36 cellular contexts compared by ENCODE assay signal in genomic region chr9:86859056-86859455, GRCh38.
"Had no signal": no experiment of that assay in that cellular context is flagged by ENCODE, and none has a peak within 500 bp of the region (broad histone marks: within the 10 kb centered on the region; RNA-seq: fewer than 3 reads in every experiment).

No MANE protein-coding gene starts in this region.

- H3K4me3 Mint-ChIP-seq: activated B cell treated with CpG ODN at 0.5 μM for 24 hours; activated CD4-positive, alpha-beta memory T cell treated with anti-CD3 and anti-CD28 coated beads for 36 hours; activated CD8-positive, alpha-beta memory T cell treated with anti-CD3 and anti-CD28 coated beads, Interleukin-2, amount 10 ng/mL, durations not matched to agents 7 days and 5 days; activated CD8-positive, alpha-beta T cell treated with anti-CD3 and anti-CD28 coated beads, Interleukin-2, amount 10 ng/mL, durations not matched to agents 7 days and 5 days; activated naive CD4-positive, alpha-beta T cell treated with anti-CD3 and anti-CD28 coated beads for 36 hours; activated naive CD4-positive, alpha-beta T cell treated with anti-CD3 and anti-CD28 coated beads, Interleukin-2, amount 50 U/mL, for 24 hours; activated naive CD8-positive, alpha-beta T cell treated with anti-CD3 and anti-CD28 coated beads for 36 hours; activated naive CD8-positive, alpha-beta T cell treated with anti-CD3 and anti-CD28 coated beads, Interleukin-2, amount 50 U/mL, for 24 hours; activated T-helper 1 cell treated with anti-CD3 and anti-CD28 coated beads, Interleukin-12 subunit alpha, Interleukin-12 subunit beta, Interleukin-2, Interleukin-4 antibody, amounts not matched to agents 30 ng/mL and 10 ng/mL and 1 ng/mL, durations not matched to agents 14 hours and 24 hours and 36 hours; T-helper 17 cell; T-helper 2 cell treated with Interferon-gamma antibody and Interleukin-4, amounts not matched to agents 5 μg/mL and 100 μg/mL, for 36 hours had no signal

- H3K27ac Mint-ChIP-seq: activated B cell treated with CpG ODN at 0.5 μM for 24 hours; activated CD4-positive, alpha-beta memory T cell treated with anti-CD3 and anti-CD28 coated beads for 36 hours; activated CD8-positive, alpha-beta memory T cell treated with anti-CD3 and anti-CD28 coated beads, Interleukin-2, amount 10 ng/mL, durations not matched to agents 7 days and 5 days; activated CD8-positive, alpha-beta T cell treated with anti-CD3 and anti-CD28 coated beads, Interleukin-2, amount 10 ng/mL, durations not matched to agents 7 days and 5 days; activated naive CD4-positive, alpha-beta T cell treated with anti-CD3 and anti-CD28 coated beads for 36 hours; activated naive CD4-positive, alpha-beta T cell treated with anti-CD3 and anti-CD28 coated beads, Interleukin-2, amount 50 U/mL, for 24 hours; activated naive CD8-positive, alpha-beta T cell treated with anti-CD3 and anti-CD28 coated beads for 36 hours; activated naive CD8-positive, alpha-beta T cell treated with anti-CD3 and anti-CD28 coated beads, Interleukin-2, amount 50 U/mL, for 24 hours; activated T-helper 1 cell treated with anti-CD3 and anti-CD28 coated beads, Interleukin-12 subunit alpha, Interleukin-12 subunit beta, Interleukin-2, Interleukin-4 antibody, amounts not matched to agents 30 ng/mL and 10 ng/mL and 1 ng/mL, durations not matched to agents 14 hours and 24 hours and 36 hours; activated T-helper 2 cell treated with anti-CD3 and anti-CD28 coated beads, Interferon-gamma antibody, Interleukin-2, Interleukin-4, amounts not matched to agents 10 μg/mL and 5 μg/mL and 100 μg/mL, durations not matched to agents 14 hours and 24 hours and 36 hours; T-helper 17 cell; T-helper 2 cell treated with Interferon-gamma antibody and Interleukin-4, amounts not matched to agents 5 μg/mL and 100 μg/mL, for 36 hours had no signal

- H3K4me3 ChIP-seq: adrenal gland, esophagus muscularis mucosa, gastroesophageal sphincter, heart right ventricle had no signal

- H3K27me3 Mint-ChIP-seq: activated B cell treated with CpG ODN at 0.5 μM for 24 hours had no signal

- H3K36me3 ChIP-seq: adrenal gland, brain microvascular endothelial cell, esophagus muscularis mucosa, gastroesophageal sphincter, heart right ventricle, WERI-Rb-1 had no signal

- H3K9me3 Mint-ChIP-seq: activated CD4-positive, alpha-beta memory T cell treated with anti-CD3 and anti-CD28 coated beads for 36 hours; activated naive CD4-positive, alpha-beta T cell treated with anti-CD3 and anti-CD28 coated beads for 36 hours; activated naive CD4-positive, alpha-beta T cell treated with anti-CD3 and anti-CD28 coated beads, Interleukin-2, amount 50 U/mL, for 24 hours; activated naive CD8-positive, alpha-beta T cell treated with anti-CD3 and anti-CD28 coated beads for 36 hours; activated naive CD8-positive, alpha-beta T cell treated with anti-CD3 and anti-CD28 coated beads, Interleukin-2, amount 50 U/mL, for 24 hours; activated T-helper 1 cell treated with anti-CD3 and anti-CD28 coated beads, Interleukin-12 subunit alpha, Interleukin-12 subunit beta, Interleukin-2, Interleukin-4 antibody, amounts not matched to agents 30 ng/mL and 10 ng/mL and 1 ng/mL, durations not matched to agents 14 hours and 24 hours and 36 hours; activated T-helper 2 cell treated with anti-CD3 and anti-CD28 coated beads, Interferon-gamma antibody, Interleukin-2, Interleukin-4, amounts not matched to agents 10 μg/mL and 5 μg/mL and 100 μg/mL, durations not matched to agents 14 hours and 24 hours and 36 hours; T-helper 2 cell treated with Interferon-gamma antibody and Interleukin-4, amounts not matched to agents 5 μg/mL and 100 μg/mL, for 36 hours had no signal

- H3K4me1 ChIP-seq: adrenal gland, heart right ventricle had no signal

- FAIRE-seq: astrocyte, colon, endometrium, endothelial cell of umbilical vein had no signal

- H3K27me3 ChIP-seq: adrenal gland, brain microvascular endothelial cell, esophagus muscularis mucosa, gastroesophageal sphincter had no signal

- H3K36me3 Mint-ChIP-seq: activated CD4-positive, alpha-beta memory T cell treated with anti-CD3 and anti-CD28 coated beads for 36 hours; activated CD8-positive, alpha-beta memory T cell treated with anti-CD3 and anti-CD28 coated beads, Interleukin-2, amount 10 ng/mL, durations not matched to agents 7 days and 5 days; activated naive CD4-positive, alpha-beta T cell treated with anti-CD3 and anti-CD28 coated beads, Interleukin-2, amount 50 U/mL, for 24 hours; activated naive CD8-positive, alpha-beta T cell treated with anti-CD3 and anti-CD28 coated beads for 36 hours had no signal

- H3K9me3 ChIP-seq: adrenal gland, esophagus muscularis mucosa, gastroesophageal sphincter, heart right ventricle had no signal

- H3K4me1 Mint-ChIP-seq: activated B cell treated with CpG ODN at 0.5 μM for 24 hours; activated CD8-positive, alpha-beta memory T cell treated with anti-CD3 and anti-CD28 coated beads, Interleukin-2, amount 10 ng/mL, durations not matched to agents 7 days and 5 days; activated naive CD4-positive, alpha-beta T cell treated with anti-CD3 and anti-CD28 coated beads, Interleukin-2, amount 50 U/mL, for 24 hours; activated naive CD8-positive, alpha-beta T cell treated with anti-CD3 and anti-CD28 coated beads for 36 hours; activated naive CD8-positive, alpha-beta T cell treated with anti-CD3 and anti-CD28 coated beads, Interleukin-2, amount 50 U/mL, for 24 hours; T-helper 17 cell had no signal

- DNase-seq: activated B cell treated with CpG ODN at 0.5 μM for 24 hours; activated CD4-positive, alpha-beta memory T cell treated with anti-CD3 and anti-CD28 coated beads for 36 hours; activated CD4-positive, alpha-beta T cell treated with anti-CD3 and anti-CD28 coated beads for 48 hours; activated CD4-positive, alpha-beta T cell treated with anti-CD3 and anti-CD28 coated beads, Interleukin-2, amount 50 U/mL, for 1 hour; activated CD8-positive, alpha-beta memory T cell treated with anti-CD3 and anti-CD28 coated beads, Interleukin-2, amount 10 ng/mL, durations not matched to agents 7 days and 5 days; activated CD8-positive, alpha-beta memory T cell treated with anti-CD3 and anti-CD28 coated beads, Interleukin-2, amount 50 U/mL, for 4 hours; activated CD8-positive, alpha-beta T cell treated with anti-CD3 and anti-CD28 coated beads, Interleukin-2, amount 10 ng/mL, durations not matched to agents 7 days and 5 days; activated effector memory CD4-positive, alpha-beta T cell treated with anti-CD3 and anti-CD28 coated beads, Interleukin-2, amount 50 U/mL, for 16 hours; activated naive CD4-positive, alpha-beta T cell treated with anti-CD3 and anti-CD28 coated beads for 36 hours; activated naive CD8-positive, alpha-beta T cell treated with anti-CD3 and anti-CD28 coated beads for 36 hours; activated naive CD8-positive, alpha-beta T cell treated with anti-CD3 and anti-CD28 coated beads, Interleukin-2, amount 50 U/mL, for 24 hours; activated T-cell treated with anti-CD3 and anti-CD28 coated beads, Interleukin-2, amount 50 U/mL, for 1 hour; activated T-cell treated with anti-CD3 and anti-CD28 coated beads, Interleukin-2, amount 50 U/mL, for 48 hours; adrenal gland; amygdala; brain microvascular endothelial cell; caudate nucleus; cortex of kidney; effector CD8-positive, alpha-beta T cell; foreskin melanocyte; heart right ventricle; T-helper 1 cell; T-helper 17 cell; T1000; WERI-Rb-1 had no signal

- H3K27ac ChIP-seq: adrenal gland, brain microvascular endothelial cell, esophagus muscularis mucosa, gastroesophageal sphincter, heart right ventricle, WERI-Rb-1 had no signal

- ATAC-seq: activated CD4-positive, CD25-positive, alpha-beta regulatory T cell treated with anti-CD3 and anti-CD28 coated beads, Interleukin-2, amount 50 U/mL, for 24 hours; activated CD8-positive, alpha-beta memory T cell treated with anti-CD3 and anti-CD28 coated beads, Interleukin-2, amount 10 ng/mL, durations not matched to agents 7 days and 5 days; activated CD8-positive, alpha-beta T cell treated with anti-CD3 and anti-CD28 coated beads, Interleukin-2, amount 10 ng/mL, durations not matched to agents 7 days and 5 days; activated naive CD8-positive, alpha-beta T cell treated with anti-CD3 and anti-CD28 coated beads, Interleukin-2, amount 50 U/mL, for 24 hours; gastroesophageal sphincter; heart right ventricle; T-helper 17 cell had no signal
